Comparison of ENCODE assay signal across 1 cellular context in genomic region chr3:120780977-120781376, GRCh38.
A peak's percentile ranks its signal among the peaks of the same experiment; 100 is the strongest.
TF ChIP-seq lines count a peak whose summit lies in the region.

No MANE protein-coding gene starts in this region.

TF ChIP-seq in GM12878, 131 proteins besides CTCF, POLR2A, EP300 and RAD21 (continued from another document and continues in another):
- TF ChIP-seq EGR1 (IDR thresholded peaks at IDR 0.05; ENCODE audit: borderline replicate concordance in 1 of 2, low read depth in 2 of 2, low read length in 2 of 2): no peak
- peak; percentile 89 for TF ChIP-seq ZNF592 (IDR thresholded peaks at IDR 0.05)
- no peak for TF ChIP-seq ZNF24 (IDR thresholded peaks at IDR 0.05)
- TF ChIP-seq CEBPB (IDR thresholded peaks at IDR 0.05; ENCODE audit: borderline replicate concordance in 1 of 2, low read depth in 2 of 2, low read length in 2 of 2): no peak
- TF ChIP-seq CHD1 (IDR thresholded peaks at IDR 0.05; ENCODE audit: low read depth, low read length): no peak
- TF ChIP-seq, protein P1, sequence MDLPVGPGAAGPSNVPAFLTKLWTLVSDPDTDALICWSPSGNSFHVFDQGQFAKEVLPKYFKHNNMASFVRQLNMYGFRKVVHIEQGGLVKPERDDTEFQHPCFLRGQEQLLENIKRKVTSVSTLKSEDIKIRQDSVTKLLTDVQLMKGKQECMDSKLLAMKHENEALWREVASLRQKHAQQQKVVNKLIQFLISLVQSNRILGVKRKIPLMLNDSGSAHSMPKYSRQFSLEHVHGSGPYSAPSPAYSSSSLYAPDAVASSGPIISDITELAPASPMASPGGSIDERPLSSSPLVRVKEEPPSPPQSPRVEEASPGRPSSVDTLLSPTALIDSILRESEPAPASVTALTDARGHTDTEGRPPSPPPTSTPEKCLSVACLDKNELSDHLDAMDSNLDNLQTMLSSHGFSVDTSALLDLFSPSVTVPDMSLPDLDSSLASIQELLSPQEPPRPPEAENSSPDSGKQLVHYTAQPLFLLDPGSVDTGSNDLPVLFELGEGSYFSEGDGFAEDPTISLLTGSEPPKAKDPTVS (IDR thresholded peaks at IDR 0.05; ENCODE audit: low read depth, low read length): no peak
- no peak for TF ChIP-seq NFXL1 (IDR thresholded peaks at IDR 0.05; ENCODE audit: borderline replicate concordance)
- TF ChIP-seq, protein P2, sequence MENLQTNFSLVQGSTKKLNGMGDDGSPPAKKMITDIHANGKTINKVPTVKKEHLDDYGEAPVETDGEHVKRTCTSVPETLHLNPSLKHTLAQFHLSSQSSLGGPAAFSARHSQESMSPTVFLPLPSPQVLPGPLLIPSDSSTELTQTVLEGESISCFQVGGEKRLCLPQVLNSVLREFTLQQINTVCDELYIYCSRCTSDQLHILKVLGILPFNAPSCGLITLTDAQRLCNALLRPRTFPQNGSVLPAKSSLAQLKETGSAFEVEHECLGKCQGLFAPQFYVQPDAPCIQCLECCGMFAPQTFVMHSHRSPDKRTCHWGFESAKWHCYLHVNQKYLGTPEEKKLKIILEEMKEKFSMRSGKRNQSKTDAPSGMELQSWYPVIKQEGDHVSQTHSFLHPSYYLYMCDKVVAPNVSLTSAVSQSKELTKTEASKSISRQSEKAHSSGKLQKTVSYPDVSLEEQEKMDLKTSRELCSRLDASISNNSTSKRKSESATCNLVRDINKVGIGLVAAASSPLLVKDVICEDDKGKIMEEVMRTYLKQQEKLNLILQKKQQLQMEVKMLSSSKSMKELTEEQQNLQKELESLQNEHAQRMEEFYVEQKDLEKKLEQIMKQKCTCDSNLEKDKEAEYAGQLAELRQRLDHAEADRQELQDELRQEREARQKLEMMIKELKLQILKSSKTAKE (IDR thresholded peaks at IDR 0.05; ENCODE audit: low read depth, poor library complexity, severe bottlenecking): no peak
- TF ChIP-seq KDM1A (IDR thresholded peaks at IDR 0.05; ENCODE audit: borderline replicate concordance): no peak
- TF ChIP-seq TCF7 (IDR thresholded peaks at IDR 0.05; ENCODE audit: borderline replicate concordance): no peak
- no peak for TF ChIP-seq ZBTB11 (CRISPR knock-in tag; IDR thresholded peaks at IDR 0.05)
- no peak for TF ChIP-seq ASH2L (IDR thresholded peaks at IDR 0.05; ENCODE audit: borderline replicate concordance, low read depth)
- no peak for TF ChIP-seq SUPT20H (IDR thresholded peaks at IDR 0.05; ENCODE audit: borderline replicate concordance, control insufficient read depth, low read depth, low read length)
- TF ChIP-seq BCL11A (IDR thresholded peaks at IDR 0.05; ENCODE audit: low read depth, low read length): peak; percentile 88
- peak; percentile 66; the same call in 1 of the 2 replicates for TF ChIP-seq CBX5 (IDR thresholded peaks at IDR 0.05; ENCODE audit: low read depth)
- no peak for TF ChIP-seq BMI1 (IDR thresholded peaks at IDR 0.05; ENCODE audit: borderline replicate concordance)
- peak; percentile 82; the same call in 1 of the 2 replicates for TF ChIP-seq ZBED1 (IDR thresholded peaks at IDR 0.05; ENCODE audit: borderline replicate concordance)
- no peak for TF ChIP-seq ZBTB4 (CRISPR knock-in tag; IDR thresholded peaks at IDR 0.05)
- TF ChIP-seq IKZF1 (conservative IDR thresholded peaks at IDR 0.05): peak; percentile 60
- no peak for TF ChIP-seq POLR2AphosphoS2 (IDR thresholded peaks at IDR 0.05; ENCODE audit: low read depth, low read length)
- TF ChIP-seq ZNF622 (IDR thresholded peaks at IDR 0.05): no peak
- TF ChIP-seq GABPA (IDR thresholded peaks at IDR 0.05; ENCODE audit: low read depth): peak; percentile 42; the same call in 1 of the 2 replicates
- no peak for TF ChIP-seq SMAD1 (IDR thresholded peaks at IDR 0.05; ENCODE audit: low read depth, partially characterized antibody)
- TF ChIP-seq, protein P3, sequence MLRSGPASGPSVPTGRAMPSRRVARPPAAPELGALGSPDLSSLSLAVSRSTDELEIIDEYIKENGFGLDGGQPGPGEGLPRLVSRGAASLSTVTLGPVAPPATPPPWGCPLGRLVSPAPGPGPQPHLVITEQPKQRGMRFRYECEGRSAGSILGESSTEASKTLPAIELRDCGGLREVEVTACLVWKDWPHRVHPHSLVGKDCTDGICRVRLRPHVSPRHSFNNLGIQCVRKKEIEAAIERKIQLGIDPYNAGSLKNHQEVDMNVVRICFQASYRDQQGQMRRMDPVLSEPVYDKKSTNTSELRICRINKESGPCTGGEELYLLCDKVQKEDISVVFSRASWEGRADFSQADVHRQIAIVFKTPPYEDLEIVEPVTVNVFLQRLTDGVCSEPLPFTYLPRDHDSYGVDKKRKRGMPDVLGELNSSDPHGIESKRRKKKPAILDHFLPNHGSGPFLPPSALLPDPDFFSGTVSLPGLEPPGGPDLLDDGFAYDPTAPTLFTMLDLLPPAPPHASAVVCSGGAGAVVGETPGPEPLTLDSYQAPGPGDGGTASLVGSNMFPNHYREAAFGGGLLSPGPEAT (IDR thresholded peaks at IDR 0.05; ENCODE audit: low read depth): no peak
- no peak for TF ChIP-seq E2F8 (IDR thresholded peaks at IDR 0.05; ENCODE audit: low read depth, partially characterized antibody)
- TF ChIP-seq ZSCAN29 (IDR thresholded peaks at IDR 0.05): no peak
- TF ChIP-seq PKNOX1 (IDR thresholded peaks at IDR 0.05): 0 out of 2 replicates have a peak, but pooled peaks have one; percentile 10
- TF ChIP-seq ZBTB33 (IDR thresholded peaks at IDR 0.05): no peak
- TF ChIP-seq STAT1 (conservative IDR thresholded peaks at IDR 0.05): no peak
- peak; percentile 74; the same call in 1 of the 2 replicates for TF ChIP-seq NFIC (IDR thresholded peaks at IDR 0.05; ENCODE audit: low read depth, low read length)
- TF ChIP-seq CBX3 (IDR thresholded peaks at IDR 0.05; ENCODE audit: borderline replicate concordance, low read depth): no peak
- TF ChIP-seq IKZF2 (IDR thresholded peaks at IDR 0.05): peak; percentile 33 to 41; a peak in 2 of 4 replicates
- TF ChIP-seq SRF (IDR thresholded peaks at IDR 0.05; ENCODE audit: low read depth in 2 of 2, low read length in 2 of 2): peak in 1 of 2 experiments; percentile 73; a peak in 1 of 4 replicates
- TF ChIP-seq MYB (IDR thresholded peaks at IDR 0.05; ENCODE audit: borderline replicate concordance, low read depth, low read length): no peak
- TF ChIP-seq GATAD2B (conservative IDR thresholded peaks at IDR 0.05; ENCODE audit: low read depth): 0 out of 2 replicates have a peak, but pooled peaks have one; percentile 44
- peak; percentile 30 for TF ChIP-seq MEF2B (IDR thresholded peaks at IDR 0.05; ENCODE audit: partially characterized antibody, poor library complexity, severe bottlenecking)
